ENCODE assay signal across 20 cellular contexts in genomic region chr14:99509871-99510555, GRCh38. TPM values are rescaled to one million over a fixed set of nuclear protein-coding genes. Genes with fewer than 3 reads are reported as not detected.
A peak's percentile ranks its signal among the peaks of the same experiment; 100 is the strongest.
DNase-seq lines count a peak whose midpoint lies in the region; ATAC-seq and TF ChIP-seq lines count a peak whose summit lies in the region.
"Had no signal": no experiment of that assay in that cellular context is flagged by ENCODE, and none has a peak within 500 bp of the region (broad histone marks: within the 10 kb centered on the region; RNA-seq: fewer than 3 reads in every experiment).

No MANE protein-coding gene starts in this region.

- no peak overlapping the region for H3K27ac ChIP-seq in SK-N-SH (ENCODE audit: low read depth in 2 of 2, low read length in 1 of 2)
- H3K27ac ChIP-seq: coronary artery, KMS-11, thoracic aorta had no signal

- CTCF ChIA-PET in SK-N-SH (lab: Yijun Ruan, JAX) = interaction anchor here (1.7 kb wide), 1 partner anchor 119 kb away, joined by 5 read pairs; no protein-coding TSS in a partner anchor

- no peaks in the 10 kb centered on the region for H3K9me3 ChIP-seq in SK-N-SH
- H3K9me3 ChIP-seq: thoracic aorta had no signal

- no peak overlapping the region for H3K4me3 ChIP-seq in SK-N-SH (ENCODE audit: low read depth in 2 of 2, low read length in 1 of 2)
- H3K4me3 ChIP-seq: coronary artery, GM12878, thoracic aorta had no signal

- H4K20me1 ChIP-seq in SK-N-SH (ENCODE audit: insufficient read depth) = 0 out of 2 replicates have a peak, but pooled peaks cover 13% of the 10 kb centered on the region

- peaks cover 0 to 4% of the 10 kb centered on the region in 2 experiments; a peak in 1 of 4 replicates for H3K4me1 ChIP-seq in SK-N-SH (ENCODE audit: control insufficient read depth in 1 of 2, insufficient read depth in 2 of 2, low read depth in 1 of 2, low read length in 1 of 2)

- peaks cover 35 to 79% of the 10 kb centered on the region in 2 experiments for H3K36me3 ChIP-seq in SK-N-SH (replicated peaks in 1 of 2; ENCODE audit: control insufficient read depth in 1 of 2, insufficient read depth in 2 of 2, low read length in 1 of 2)

- H3K27me3 ChIP-seq in SK-N-SH (ENCODE audit: insufficient read depth) = no peaks in the 10 kb centered on the region

- intact Hi-C loops in sciatic nerve (cut with DNase I) = no loop called here

- peaks cover 27% of the 10 kb centered on the region for H3K4me1 Mint-ChIP-seq in chondrocyte (ENCODE audit: low read depth)
- H3K4me1 Mint-ChIP-seq: B cell, naive B cell had no signal

- ATAC-seq in SK-N-SH treated with all-trans-retinoic acid at 6 μM for 48 hours (no peak), sciatic nerve (no peak), GM19463 (IDR thresholded peaks at IDR 0.05; ENCODE audit: unreplicated experiment) (no peak), GM18867 (IDR thresholded peaks at IDR 0.05; ENCODE audit: unreplicated experiment) (no peak)
- ATAC-seq: GM12878 had no signal

- no peaks in the 10 kb centered on the region for H3K9me3 Mint-ChIP-seq in chondrocyte (ENCODE audit: low read depth)
- H3K9me3 Mint-ChIP-seq: activated T-helper 2 cell treated with anti-CD3 and anti-CD28 coated beads, Interferon-gamma antibody, Interleukin-2, Interleukin-4, amounts not matched to agents 10 μg/mL and 5 μg/mL and 100 μg/mL, durations not matched to agents 14 hours and 24 hours and 36 hours; naive B cell had no signal

- H3K27ac Mint-ChIP-seq in chondrocyte (ENCODE audit: unreplicated experiment) = peak overlapping the region; percentile 54
- H3K27ac Mint-ChIP-seq: activated T-helper 2 cell treated with anti-CD3 and anti-CD28 coated beads, Interferon-gamma antibody, Interleukin-2, Interleukin-4, amounts not matched to agents 10 μg/mL and 5 μg/mL and 100 μg/mL, durations not matched to agents 14 hours and 24 hours and 36 hours; B cell had no signal

- in situ Hi-C loops in GM13976 (cut with MboI; ENCODE audit: low sequenced_read_pairs, unreplicated experiment) = no loop called here

- no peak overlapping the region for H3K4me3 Mint-ChIP-seq in chondrocyte (ENCODE audit: unreplicated experiment)
- H3K4me3 Mint-ChIP-seq: B cell, naive B cell had no signal

- POLR2A ChIA-PET in SK-N-SH (lab: Yijun Ruan, JAX) = no interaction called here

- no peak for TF ChIP-seq CTCF in SK-N-SH (IDR thresholded peaks at IDR 0.05)
- TF ChIP-seq CTCF in GM13976 (IDR thresholded peaks at IDR 0.05; ENCODE audit: borderline replicate concordance, control extremely low read depth, extremely low read depth, insufficient read depth, missing control alignments) = no peak
- no peak for TF ChIP-seq CTCF in chondrocyte (IDR thresholded peaks at IDR 0.05)

- no peak overlapping the region for H3K9ac ChIP-seq in SK-N-SH
- H3K9ac ChIP-seq: KMS-11 had no signal

- peak; percentile 33 for DNase-seq in SK-N-SH
- peak; percentile 24 for DNase-seq in GM13976 (ENCODE audit: low spot score)
- DNase-seq in chondrocyte (ENCODE audit: low spot score) = peak; percentile 79
- peak; percentile 57 for DNase-seq in sciatic nerve (ENCODE audit: low spot score)
- no peak for DNase-seq in C1 segment of cervical spinal cord (lab: John Stamatoyannopoulos, UW)
- DNase-seq: activated CD4-positive, alpha-beta T cell treated with anti-CD3 and anti-CD28 coated beads for 4 hours; DMS79; mesenchymal stem cell; naive B cell; NCI-H146; NCI-H69 had no signal

- no peaks in the 10 kb centered on the region for H3K9me2 ChIP-seq in SK-N-SH

- 94% methylated on average over 12 of the region's 27 CpGs for WGBS in SK-N-SH (ENCODE audit: low lambda C conversion rate)

- no peaks in the 10 kb centered on the region for H3K79me2 ChIP-seq in SK-N-SH (ENCODE audit: insufficient read depth)

- no peak for TF ChIP-seq EP300 in SK-N-SH (IDR thresholded peaks at IDR 0.05; ENCODE audit: borderline replicate concordance in 1 of 2, low read depth in 1 of 2, low read length in 1 of 2)

- no peaks in the 10 kb centered on the region for H3K27me3 Mint-ChIP-seq in chondrocyte (ENCODE audit: low read depth)
- H3K27me3 Mint-ChIP-seq: B cell, naive B cell had no signal

- no peak for TF ChIP-seq RAD21 in SK-N-SH (IDR thresholded peaks at IDR 0.05; ENCODE audit: low read length)

- H3K4me2 ChIP-seq in SK-N-SH = no peak overlapping the region
- H3K4me2 ChIP-seq: KMS-11 had no signal

- peaks cover 13% of the 10 kb centered on the region for H3F3A ChIP-seq in SK-N-SH (replicated peaks; ENCODE audit: insufficient read depth)

- no peak overlapping the region for H2AFZ ChIP-seq in SK-N-SH (ENCODE audit: low read depth)

- peaks cover 28% of the 10 kb centered on the region for H3K36me3 Mint-ChIP-seq in chondrocyte (ENCODE audit: low read depth)

TF ChIP-seq in SK-N-SH, 30 proteins besides CTCF, POLR2A, EP300 and RAD21:
- TF ChIP-seq TCF12 (IDR thresholded peaks at IDR 0.05) (no peak), USF2 (IDR thresholded peaks at IDR 0.05; ENCODE audit: borderline replicate concordance, low read depth, low read length) (no peak), RXRA (IDR thresholded peaks at IDR 0.05; ENCODE audit: borderline replicate concordance, low read depth) (no peak), JUND (IDR thresholded peaks at IDR 0.05) (no peak), RCOR1 (IDR thresholded peaks at IDR 0.05; ENCODE audit: low read length) (no peak)
- TF ChIP-seq, protein P1, sequence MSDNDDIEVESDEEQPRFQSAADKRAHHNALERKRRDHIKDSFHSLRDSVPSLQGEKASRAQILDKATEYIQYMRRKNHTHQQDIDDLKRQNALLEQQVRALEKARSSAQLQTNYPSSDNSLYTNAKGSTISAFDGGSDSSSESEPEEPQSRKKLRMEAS (IDR thresholded peaks at IDR 0.05; ENCODE audit: low read depth) = no peak
- TF ChIP-seq, protein P2, sequence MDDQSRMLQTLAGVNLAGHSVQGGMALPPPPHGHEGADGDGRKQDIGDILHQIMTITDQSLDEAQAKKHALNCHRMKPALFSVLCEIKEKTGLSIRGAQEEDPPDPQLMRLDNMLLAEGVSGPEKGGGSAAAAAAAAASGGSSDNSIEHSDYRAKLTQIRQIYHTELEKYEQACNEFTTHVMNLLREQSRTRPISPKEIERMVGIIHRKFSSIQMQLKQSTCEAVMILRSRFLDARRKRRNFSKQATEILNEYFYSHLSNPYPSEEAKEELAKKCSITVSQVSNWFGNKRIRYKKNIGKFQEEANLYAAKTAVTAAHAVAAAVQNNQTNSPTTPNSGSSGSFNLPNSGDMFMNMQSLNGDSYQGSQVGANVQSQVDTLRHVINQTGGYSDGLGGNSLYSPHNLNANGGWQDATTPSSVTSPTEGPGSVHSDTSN (IDR thresholded peaks at IDR 0.05) = no peak
TF ChIP-seq in SK-N-SH: peak in this region for 0.

TF ChIP-seq in SK-N-SH treated with all-trans-retinoic acid at 6 μM for 48 hours, 23 proteins besides CTCF, POLR2A, EP300 and RAD21:
- TF ChIP-seq TCF4 (CRISPR knock-in tag; IDR thresholded peaks at IDR 0.05; ENCODE audit: borderline replicate concordance) (no peak), ESRRG (CRISPR knock-in tag; IDR thresholded peaks at IDR 0.05) (no peak), ZNF8 (CRISPR knock-in tag; IDR thresholded peaks at IDR 0.05) (no peak), ZFP30 (CRISPR knock-in tag; IDR thresholded peaks at IDR 0.05) (no peak)
- TF ChIP-seq, protein P3, sequence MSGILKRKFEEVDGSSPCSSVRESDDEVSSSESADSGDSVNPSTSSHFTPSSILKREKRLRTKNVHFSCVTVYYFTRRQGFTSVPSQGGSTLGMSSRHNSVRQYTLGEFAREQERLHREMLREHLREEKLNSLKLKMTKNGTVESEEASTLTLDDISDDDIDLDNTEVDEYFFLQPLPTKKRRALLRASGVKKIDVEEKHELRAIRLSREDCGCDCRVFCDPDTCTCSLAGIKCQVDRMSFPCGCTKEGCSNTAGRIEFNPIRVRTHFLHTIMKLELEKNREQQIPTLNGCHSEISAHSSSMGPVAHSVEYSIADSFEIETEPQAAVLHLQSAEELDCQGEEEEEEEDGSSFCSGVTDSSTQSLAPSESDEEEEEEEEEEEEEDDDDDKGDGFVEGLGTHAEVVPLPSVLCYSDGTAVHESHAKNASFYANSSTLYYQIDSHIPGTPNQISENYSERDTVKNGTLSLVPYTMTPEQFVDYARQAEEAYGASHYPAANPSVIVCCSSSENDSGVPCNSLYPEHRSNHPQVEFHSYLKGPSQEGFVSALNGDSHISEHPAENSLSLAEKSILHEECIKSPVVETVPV (CRISPR knock-in tag; IDR thresholded peaks at IDR 0.05) = no peak

RNA-seq across cellular contexts. Expression of gene CCNK, which starts 28.8 kb away (rescaled TPM):
- 9.0 and 14.6 TPM in 2 replicates for polyA plus RNA-seq in SK-N-SH (2012; rRNA removed)
- polyA plus RNA-seq in SK-N-SH (2012; cell fraction: cytosol; rRNA removed) = 18.4 and 19.4 TPM in 2 replicates
- polyA plus RNA-seq in SK-N-SH (2012; cell fraction: nucleus; rRNA removed) = 14.2 and 23.0 TPM in 2 replicates
- total RNA-seq in chondrocyte (57.3 to 62.3 TPM (median 62.3 TPM) in 3 replicates), sciatic nerve (43.2 TPM)

RNA-seq across cellular contexts. Expression of gene SETD3, which starts 29.4 kb away (rescaled TPM):
- 19.1 and 22.7 TPM in 2 replicates for polyA plus RNA-seq in SK-N-SH (2012; rRNA removed)
- 24.4 and 28.7 TPM in 2 replicates for polyA plus RNA-seq in SK-N-SH (2012; cell fraction: cytosol; rRNA removed)
- 8.5 and 14.9 TPM in 2 replicates for polyA plus RNA-seq in SK-N-SH (2012; cell fraction: nucleus; rRNA removed)
- total RNA-seq in chondrocyte (54.2 to 55.1 TPM (median 54.5 TPM) in 3 replicates), sciatic nerve (86.0 TPM)

Comparison
In these comparisons a context has a peak if more than half of its experiments do, and no peak if none do; other contexts are left out.
1. DNase-seq: peak in SK-N-SH (single experiment), GM13976 (single experiment), chondrocyte (single experiment) and sciatic nerve (single experiment); none in C1 segment of cervical spinal cord (0 of 14).